15 cellular contexts compared by ENCODE assay signal in the genomic region with DNA sequence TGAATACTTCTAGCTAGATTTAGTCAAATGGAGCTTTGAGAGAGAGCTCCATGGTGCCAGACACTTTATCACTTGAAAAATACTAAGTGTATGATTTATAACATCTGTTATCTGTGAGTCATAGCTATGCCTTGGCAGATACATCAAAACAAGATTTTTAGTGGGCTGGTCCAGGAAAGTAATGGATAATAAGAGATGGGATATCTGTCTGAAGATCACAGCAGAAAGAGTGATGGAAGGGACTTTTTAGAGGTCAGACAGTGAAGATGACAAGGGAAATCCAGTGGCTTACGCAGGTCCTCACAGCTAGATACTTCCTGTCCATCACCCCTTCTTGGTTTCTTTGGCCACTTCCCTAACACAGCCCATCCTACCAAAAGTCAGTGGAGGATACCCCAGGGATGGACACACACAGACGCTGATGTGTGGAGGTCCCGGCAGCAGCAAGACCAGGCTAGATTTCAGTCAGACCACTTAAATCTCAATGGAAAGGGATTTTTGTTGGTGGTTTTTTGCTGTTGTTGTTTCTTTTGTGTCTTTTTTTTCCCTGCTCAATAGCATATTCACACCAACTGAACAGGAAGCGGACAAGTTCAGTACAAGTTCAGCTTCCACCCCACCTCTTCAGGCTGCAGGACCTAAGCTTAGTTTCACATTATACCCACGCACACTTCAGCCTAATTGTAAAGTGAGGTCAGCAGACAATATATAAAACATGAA.
A peak's percentile ranks its signal among the peaks of the same experiment; 100 is the strongest.
DNase-seq lines count a peak whose midpoint lies in the region; ATAC-seq, FAIRE-seq and TF ChIP-seq lines count a peak whose summit lies in the region.
"Had no signal": no experiment of that assay in that cellular context is flagged by ENCODE, and none has a peak within 500 bp of the region (broad histone marks: within the 10 kb centered on the region; RNA-seq: fewer than 3 reads in every experiment).

No MANE protein-coding gene starts in this region.

- H3K27ac ChIP-seq in H9 (ENCODE audit: insufficient read length, low read depth, low read length), result no peak overlapping the region
- H3K27ac ChIP-seq: epithelial cell of prostate, KMS-11, Peyer's patch had no signal

- no peak for FAIRE-seq in H54 (lab: Jason Lieb, UNC)

- H3K27me3 ChIP-seq in H9 (ENCODE audit: insufficient read depth, low read length), result no peaks in the 10 kb centered on the region
- H3K27me3 ChIP-seq: Peyer's patch had no signal

- no peak overlapping the region for H3K4me3 Mint-ChIP-seq in H9
- H3K4me3 Mint-ChIP-seq: CD4-positive, CD25-positive, alpha-beta regulatory T cell had no signal

- H3K56ac ChIP-seq in H9 (ENCODE audit: insufficient read length, low read depth, low read length), result no peak overlapping the region

- H3K4ac ChIP-seq in H9 (ENCODE audit: low read depth, low read length), result no peak overlapping the region

- H3K23ac ChIP-seq in H9 (ENCODE audit: insufficient read length, low read depth, low read length), result no peak overlapping the region

- H3K18ac ChIP-seq in H9 (ENCODE audit: insufficient read length, low read depth, low read length), result no peak overlapping the region

- H2AK5ac ChIP-seq in H9 (ENCODE audit: insufficient read length, low read length), result no peak overlapping the region

- H3K36me3 Mint-ChIP-seq in H9 (ENCODE audit: insufficient read depth in 1 of 3, low read depth in 3 of 3), result no peaks in the 10 kb centered on the region
- H3K36me3 Mint-ChIP-seq: CD4-positive, CD25-positive, alpha-beta regulatory T cell had no signal

- no peaks in the 10 kb centered on the region for H3K79me2 ChIP-seq in H9 (ENCODE audit: insufficient read depth, low read length)

- H2BK5ac ChIP-seq in H9 (ENCODE audit: insufficient read length, low read length), result no peak overlapping the region

- no peaks in the 10 kb centered on the region for H3K4me1 ChIP-seq in H9 (ENCODE audit: insufficient read depth, low read length)

- H3K27ac Mint-ChIP-seq in H9, result no peak overlapping the region; a peak in 1 of 7 replicates
- H3K27ac Mint-ChIP-seq: CD4-positive, CD25-positive, alpha-beta regulatory T cell had no signal

- WGBS in H9 (ENCODE audit: extremely low coverage, insufficient read length, low lambda C conversion rate), result no CpG with 5 or more reads among the region's 5 CpGs

- H3K27me3 Mint-ChIP-seq in H9 (ENCODE audit: low read depth), result no peaks in the 10 kb centered on the region

- no peak overlapping the region for H4K5ac ChIP-seq in H9 (ENCODE audit: insufficient read length, low read depth, low read length)

- no peaks in the 10 kb centered on the region for H3K9me3 ChIP-seq in H9 (ENCODE audit: control insufficient read depth, low read depth, low read length)
- H3K9me3 ChIP-seq: adrenal gland, Peyer's patch had no signal

- peaks cover 3 to 6% of the 10 kb centered on the region in 2 experiments; a peak in 2 of 4 replicates for H3K4me1 Mint-ChIP-seq in H9
- H3K4me1 Mint-ChIP-seq: CD4-positive, CD25-positive, alpha-beta regulatory T cell had no signal

- no peak overlapping the region for H3K4me3 ChIP-seq in AG10803 (ENCODE audit: low read length)
- no peak overlapping the region for H3K4me3 ChIP-seq in cardiac fibroblast (replicated peaks in 1 of 2; ENCODE audit: low read depth in 2 of 2, low read length in 2 of 2)
- H3K4me3 ChIP-seq: adrenal gland, Peyer's patch had no signal

- DNase-seq in AG10803 (ENCODE audit: low read depth) (peak; percentile 4), HS-27A (ENCODE audit: low read depth) (peak; percentile 26), cardiac fibroblast (ENCODE audit: low read depth in 2 of 2) (peak; percentile 49 to 54), left lobe of liver (ENCODE audit: low spot score) (no peak), NCI-H2227 (lab: John Stamatoyannopoulos, UW; ENCODE audit: unreplicated experiment) (no peak), pons (ENCODE audit: low spot score) (no peak), H9 (no peak), H54 (ENCODE audit: insufficient read length, low spot score) (no peak)
- DNase-seq: activated CD8-positive, alpha-beta memory T cell treated with anti-CD3 and anti-CD28 coated beads, Interleukin-2, amount 50 U/mL, for 48 hours; CD4-positive, CD25-positive, alpha-beta regulatory T cell; NCI-H2227 treated with DMSO at 0.1 percent for 48 hours; Peyer's patch had no signal

- H4K8ac ChIP-seq in H9 (replicated peaks; ENCODE audit: insufficient read length, low read depth, low read length), result no peak overlapping the region

- H3K23me2 ChIP-seq in H9 (ENCODE audit: insufficient read length, low read depth, low read length, poor library complexity, severe bottlenecking), result no peaks in the 10 kb centered on the region

- H2AFZ ChIP-seq in H9 (ENCODE audit: low read length), result no peak overlapping the region

- H3K79me1 ChIP-seq in H9 (ENCODE audit: insufficient read depth, low read depth, low read length, poor library complexity, severe bottlenecking), result no peaks in the 10 kb centered on the region

- H3K14ac ChIP-seq in H9 (ENCODE audit: insufficient read depth, low read length), result no peak overlapping the region

- no peak overlapping the region for H2BK12ac ChIP-seq in H9 (ENCODE audit: insufficient read length, low read depth, low read length)

- no peak overlapping the region for H2BK15ac ChIP-seq in H9 (ENCODE audit: low read depth, low read length)

- TF ChIP-seq CTCF in AG10803 (conservative IDR thresholded peaks at IDR 0.05; ENCODE audit: low read length) (no peak), cardiac fibroblast (IDR thresholded peaks at IDR 0.05; ENCODE audit: low read depth, low read length) (no peak), H9 (conservative IDR thresholded peaks at IDR 0.05) (no peak)

- H4K91ac ChIP-seq in H9 (ENCODE audit: insufficient read length, low read depth, low read length), result no peak overlapping the region

- TF ChIP-seq POLR2A in H54 (IDR thresholded peaks at IDR 0.05; ENCODE audit: low read depth, low read length), result no peak

- no peak overlapping the region for H3K9ac ChIP-seq in H9 (ENCODE audit: extremely low read depth, insufficient read length, low read length)
- H3K9ac ChIP-seq: KMS-11 had no signal

- H3K4me2 ChIP-seq in H9 (ENCODE audit: insufficient read depth, insufficient read length, low read length), result no peak overlapping the region
- H3K4me2 ChIP-seq: KMS-11 had no signal

- no peak overlapping the region for H3T11ph ChIP-seq in H9 (ENCODE audit: low read length)

- H2BK20ac ChIP-seq in H9 (ENCODE audit: low read depth, low read length, poor library complexity, severe bottlenecking), result no peak overlapping the region

- peak; percentile 13 for ATAC-seq in left lobe of liver

- no peaks in the 10 kb centered on the region for H4K20me1 ChIP-seq in H9 (ENCODE audit: control insufficient read depth, insufficient read depth, insufficient read length)

- no peaks in the 10 kb centered on the region; a peak in 1 of 5 replicates for H3K9me3 Mint-ChIP-seq in H9
- H3K9me3 Mint-ChIP-seq: CD4-positive, CD25-positive, alpha-beta regulatory T cell had no signal

- H2BK120ac ChIP-seq in H9 (ENCODE audit: low read depth, low read length, poor library complexity, severe bottlenecking), result no peak overlapping the region

Comparison
In these comparisons a context has a peak if more than half of its experiments do, and no peak if none do; other contexts are left out.
1. DNase-seq: peak in AG10803 (single experiment), HS-27A (single experiment) and cardiac fibroblast (2 of 2); none in left lobe of liver (single experiment), NCI-H2227 (single experiment), pons (single experiment), H9 (single experiment) and H54 (single experiment).